ENCODE assay signal across 9 cellular contexts in genomic region chr11:3857628-3858027, GRCh38. TPM values are rescaled to one million over a fixed set of nuclear protein-coding genes. Genes with fewer than 3 reads are reported as not detected.
DNase-seq lines count a peak whose midpoint lies in the region; FAIRE-seq and TF ChIP-seq lines count a peak whose summit lies in the region.
"Had no signal": no experiment of that assay in that cellular context is flagged by ENCODE, and none has a peak within 500 bp of the region (broad histone marks: within the 10 kb centered on the region; RNA-seq: fewer than 3 reads in every experiment).

No MANE protein-coding gene starts in this region.

- no peak for DNase-seq in GM12891 (ENCODE audit: insufficient read length, low spot score)
- no peak for DNase-seq in Peyer's patch
- DNase-seq in esophagus muscularis mucosa (ENCODE audit: extremely low spot score), result no peak
- DNase-seq in NCI-H226, result no peak
- DNase-seq in activated CD8-positive, alpha-beta memory T cell treated with anti-CD3 and anti-CD28 coated beads for 24 hours, result no peak
- no peak for DNase-seq in NCI-H2081 (lab: John Stamatoyannopoulos, UW)
- no peak for DNase-seq in GF-D8 (lab: John Stamatoyannopoulos, UW)

- intact Hi-C loops in esophagus muscularis mucosa (cut with DNase I), result loop anchor here (10.0 kb wide), 2 partner anchors 87 to 127 kb away; no protein-coding TSS in a partner anchor

- H3K27me3 ChIP-seq in Peyer's patch (no peaks in the 10 kb centered on the region), esophagus muscularis mucosa (no peaks in the 10 kb centered on the region), skeletal muscle tissue (ENCODE audit: control insufficient read depth in 3 of 3, insufficient read depth in 3 of 3, low read length in 3 of 3) (no peaks in the 10 kb centered on the region)

- H3K27ac ChIP-seq in Peyer's patch (peak overlapping the region in 1 of 4 donors; percentile 13), esophagus muscularis mucosa (replicated peaks in 1 of 4) (peak overlapping the region in 2 of 4 donors; percentile 17 to 98), skeletal muscle tissue (ENCODE audit: low read depth, low read length) (peak overlapping the region; percentile 93)

- TF ChIP-seq CTCF in Peyer's patch (IDR thresholded peaks at IDR 0.05) (no peak), esophagus muscularis mucosa (IDR thresholded peaks at IDR 0.05) (no peak)

- peak overlapping the region in 3 of 4 donors; percentile 41 to 83 (median 79) for H3K4me3 ChIP-seq in Peyer's patch
- H3K4me3 ChIP-seq in esophagus muscularis mucosa, result peak overlapping the region; percentile 83 to 99 (median 98)
- H3K4me3 ChIP-seq in skeletal muscle tissue (ENCODE audit: low read length in 3 of 3), result peak overlapping the region; percentile 87 to 93 (median 90)

- H3K9me3 ChIP-seq in Peyer's patch, result no peaks in the 10 kb centered on the region
- H3K9me3 ChIP-seq in esophagus muscularis mucosa, result no peaks in the 10 kb centered on the region
- H3K9me3 ChIP-seq in skeletal muscle tissue (ENCODE audit: control insufficient read depth in 3 of 3, low read length in 3 of 3), result no peaks in the 10 kb centered on the region

- TF ChIP-seq EP300 in esophagus muscularis mucosa (IDR thresholded peaks at IDR 0.05), result no peak

- H3K4me1 ChIP-seq in Peyer's patch (peaks cover 6 to 60% (median 46%) of the 10 kb centered on the region in 4 donors), esophagus muscularis mucosa (peaks cover 49 to 71% (median 70%) of the 10 kb centered on the region in 4 donors), skeletal muscle tissue (ENCODE audit: control insufficient read depth in 3 of 3, insufficient read depth in 3 of 3, low read length in 3 of 3) (peaks cover 65 to 71% (median 66%) of the 10 kb centered on the region in 3 donors)

- H3K9ac ChIP-seq in skeletal muscle tissue (ENCODE audit: low read depth in 1 of 3, low read length in 3 of 3), result peak overlapping the region; percentile 66 to 96 (median 94)

- FAIRE-seq in GM12891 (lab: Jason Lieb, UNC), result peak; percentile 13
- FAIRE-seq: bronchial epithelial cell had no signal

- no peaks in the 10 kb centered on the region for H3K36me3 ChIP-seq in Peyer's patch
- H3K36me3 ChIP-seq in esophagus muscularis mucosa, result no peaks in the 10 kb centered on the region
- no peaks in the 10 kb centered on the region for H3K36me3 ChIP-seq in skeletal muscle tissue (ENCODE audit: control insufficient read depth in 3 of 3, insufficient read depth in 3 of 3, low read length in 3 of 3)

- TF ChIP-seq POLR2A in GM12891 (IDR thresholded peaks at IDR 0.05; ENCODE audit: low read depth, low read length), result no peak
- no peak for TF ChIP-seq POLR2A in Peyer's patch (IDR thresholded peaks at IDR 0.05)
- TF ChIP-seq POLR2A in esophagus muscularis mucosa (IDR thresholded peaks at IDR 0.05; ENCODE audit: low read depth), result no peak

TF ChIP-seq in GM12891, 5 proteins besides CTCF, POLR2A, EP300 and RAD21:
- TF ChIP-seq PAX5 (IDR thresholded peaks at IDR 0.05; ENCODE audit: insufficient read depth, low read length, severe bottlenecking) (no peak), TAF1 (IDR thresholded peaks at IDR 0.05; ENCODE audit: low read depth, low read length) (no peak), POLR2AphosphoS5 (IDR thresholded peaks at IDR 0.05; ENCODE audit: low read depth, low read length) (no peak), SPI1 (IDR thresholded peaks at IDR 0.05; ENCODE audit: low read depth, low read length) (no peak), POU2F2 (IDR thresholded peaks at IDR 0.05; ENCODE audit: low read depth, low read length) (no peak)

RNA-seq across cellular contexts. Expression of gene STIM1, which starts 2.2 kb away (rescaled TPM):
- polyA plus RNA-seq in GM12891 (2012; ENCODE audit: low read depth, missing spikeins), result 33.2 TPM
- total RNA-seq in Peyer's patch (100 to 1,000 TPM in 1 of 4 donors, 10 to 100 TPM in 3; 36.3 to 158 (median 46.1) TPM), esophagus muscularis mucosa (100 to 1,000 TPM in 2 of 4 donors, 10 to 100 TPM in 2; 65.2 to 150 (median 92.6) TPM), skeletal muscle tissue (54.8 TPM)

RNA-seq across cellular contexts. Expression of gene RHOG, which starts 16.9 kb away (rescaled TPM):
- 90.0 TPM for polyA plus RNA-seq in GM12891 (2012; ENCODE audit: low read depth, missing spikeins)
- total RNA-seq in Peyer's patch, result 10 to 100 TPM; 33.8 to 83.0 (median 67.0) TPM
- 10 to 100 TPM; 53.6 to 75.5 (median 59.4) TPM for total RNA-seq in esophagus muscularis mucosa
- total RNA-seq in skeletal muscle tissue, result 1.6 TPM

RNA-seq across cellular contexts. Expression of gene PGAP2, which starts 49.3 kb away (rescaled TPM):
- 24.7 TPM for polyA plus RNA-seq in GM12891 (2012; ENCODE audit: low read depth, missing spikeins)
- total RNA-seq in Peyer's patch, result 10 to 100 TPM in 3 of 4 donors, 1 to 10 TPM in 1; 9.1 to 67.2 (median 53.7) TPM
- 1 to 10 TPM; 5.1 to 7.4 (median 7.0) TPM for total RNA-seq in esophagus muscularis mucosa
- 8.9 TPM for total RNA-seq in skeletal muscle tissue

Comparison
In these comparisons a context has a peak if more than half of its experiments do, and no peak if none do; other contexts are left out.
1. RNA of gene RHOG, which starts 16.9 kb away (total RNA-seq): 33.8 to 83.0 TPM in Peyer's patch and 53.6 to 75.5 TPM in esophagus muscularis mucosa; 1.6 TPM in skeletal muscle tissue (single experiment); every median in the first group is over 10 times any median in the second.
2. Peak in every context shown above with its lines, with median percentiles within 50 percentile points of each other: H3K4me3 ChIP-seq.